ENCODE assay signal across 1 cellular context in genomic region chr13:106314417-106314816, GRCh38.
TF ChIP-seq lines count a peak whose summit lies in the region.

No MANE protein-coding gene starts in this region.

TF ChIP-seq in GM23338, 12 proteins besides CTCF, POLR2A, EP300 and RAD21:
- TF ChIP-seq ZNF462 (CRISPR knock-in tag; IDR thresholded peaks at IDR 0.05) (no peak), EZH2phosphoT487 (IDR thresholded peaks at IDR 0.05; ENCODE audit: unreplicated experiment) (no peak), NANOG (IDR thresholded peaks at IDR 0.05; ENCODE audit: borderline replicate concordance) (no peak), JUNB (IDR thresholded peaks at IDR 0.05; ENCODE audit: unreplicated experiment) (no peak), STAT1 (IDR thresholded peaks at IDR 0.05; ENCODE audit: unreplicated experiment) (no peak), CREB1 (CRISPR knock-in tag; IDR thresholded peaks at IDR 0.05; ENCODE audit: low read depth) (no peak), EZH2 (IDR thresholded peaks at IDR 0.05; ENCODE audit: low read depth, unreplicated experiment) (no peak), ZNF331 (CRISPR knock-in tag; IDR thresholded peaks at IDR 0.05; ENCODE audit: low read depth) (no peak), ETS1 (IDR thresholded peaks at IDR 0.05) (no peak), REST (IDR thresholded peaks at IDR 0.05; ENCODE audit: unreplicated experiment) (no peak), ZNF114 (CRISPR knock-in tag; IDR thresholded peaks at IDR 0.05) (no peak), POLR2AphosphoS5 (IDR thresholded peaks at IDR 0.05; ENCODE audit: low read depth) (no peak)
